In the genomic region with DNA sequence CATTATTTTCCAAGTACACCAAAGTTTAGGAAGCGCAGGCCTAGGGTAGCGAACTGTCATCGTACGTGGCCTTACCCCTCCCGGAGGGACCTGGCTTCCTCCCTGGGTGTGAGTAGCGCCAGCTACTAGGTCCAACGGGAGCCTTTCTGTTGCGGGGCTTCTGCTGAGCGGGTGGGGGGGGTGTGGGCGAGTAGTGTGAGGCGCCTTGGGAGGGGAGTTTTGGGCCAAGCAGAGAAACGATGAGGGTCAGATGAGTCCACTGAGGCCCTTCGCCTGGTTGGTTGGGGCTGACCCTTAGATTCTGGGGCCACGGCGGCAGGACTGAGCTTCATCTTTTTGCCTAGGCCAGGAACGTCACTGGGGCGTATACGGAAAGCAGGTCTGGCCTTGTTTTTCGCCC, we compare ENCODE assay signal across 8 cellular contexts. TPM values are rescaled to one million over a fixed set of nuclear protein-coding genes. Genes with fewer than 3 reads are reported as not detected.
A peak's percentile ranks its signal among the peaks of the same experiment; 100 is the strongest.
DNase-seq lines count a peak whose midpoint lies in the region; ATAC-seq, FAIRE-seq and TF ChIP-seq lines count a peak whose summit lies in the region.

No MANE protein-coding gene starts in this region.

- peaks cover 3 to 19% of the 10 kb centered on the region in 2 donors for H3K4me1 ChIP-seq in ascending aorta
- H3K4me1 ChIP-seq in liver (ENCODE audit: control insufficient read depth in 4 of 4, insufficient read depth in 4 of 4, low read length in 3 of 4), result peaks cover 3 to 31% (median 24%) of the 10 kb centered on the region in 4 donors
- peaks cover 8% of the 10 kb centered on the region for H3K4me1 ChIP-seq in thymus (ENCODE audit: control insufficient read depth, insufficient read depth, low read length)

- peaks cover 7% of the 10 kb centered on the region for H3K4me1 Mint-ChIP-seq in activated CD8-positive, alpha-beta memory T cell treated with anti-CD3 and anti-CD28 coated beads, Interleukin-2, amount 10 ng/mL, durations not matched to agents 7 days and 5 days

- H3K4me3 Mint-ChIP-seq in activated CD8-positive, alpha-beta memory T cell treated with anti-CD3 and anti-CD28 coated beads, Interleukin-2, amount 10 ng/mL, durations not matched to agents 7 days and 5 days, result peak overlapping the region; percentile 78

- WGBS in liver, result 17% methylated on average over 19 of the region's 19 CpGs
- 45% methylated on average over 19 of the region's 19 CpGs for WGBS in thymus

- H3K9me3 ChIP-seq in ascending aorta (no peaks in the 10 kb centered on the region), liver (ENCODE audit: control insufficient read depth in 4 of 4, low read length in 3 of 4) (no peaks in the 10 kb centered on the region), thymus (ENCODE audit: control insufficient read depth) (no peaks in the 10 kb centered on the region)

- H3K9ac ChIP-seq in liver (ENCODE audit: low read depth in 1 of 2, low read length in 2 of 2), result peak overlapping the region; percentile 38 to 59

- DNase-seq in activated CD8-positive, alpha-beta memory T cell treated with anti-CD3 and anti-CD28 coated beads, Interleukin-2, amount 10 ng/mL, durations not matched to agents 7 days and 5 days, result no peak
- DNase-seq in activated CD8-positive, alpha-beta memory T cell treated with anti-CD3 and anti-CD28 coated beads for 24 hours, result no peak
- DNase-seq in ascending aorta (ENCODE audit: low spot score in 2 of 2) (peak in 1 of 2 donors; percentile 68), occipital lobe (lab: John Stamatoyannopoulos, UW) (no peak), GM12892 (ENCODE audit: insufficient read length) (no peak)

- no peak for FAIRE-seq in GM12892 (lab: Jason Lieb, UNC)

- H3K27ac ChIP-seq in ascending aorta (peak overlapping the region; percentile 93 to 96), liver (ENCODE audit: low read depth in 1 of 2, low read length in 2 of 2) (peak overlapping the region; percentile 94 to 97), thymus (ENCODE audit: low read depth) (peak overlapping the region; percentile 90)

- no peaks in the 10 kb centered on the region for H3K36me3 Mint-ChIP-seq in activated CD8-positive, alpha-beta memory T cell treated with anti-CD3 and anti-CD28 coated beads, Interleukin-2, amount 10 ng/mL, durations not matched to agents 7 days and 5 days

- TF ChIP-seq CTCF in ascending aorta (IDR thresholded peaks at IDR 0.05) (no peak), liver (IDR thresholded peaks at IDR 0.05; ENCODE audit: low read depth, low read length, missing input control) (no peak)

- TF ChIP-seq RAD21 in liver (IDR thresholded peaks at IDR 0.05), result no peak

- no peaks in the 10 kb centered on the region for H3K9me3 Mint-ChIP-seq in activated CD8-positive, alpha-beta memory T cell treated with anti-CD3 and anti-CD28 coated beads, Interleukin-2, amount 10 ng/mL, durations not matched to agents 7 days and 5 days (ENCODE audit: low read depth)

- H3K27ac Mint-ChIP-seq in activated CD8-positive, alpha-beta memory T cell treated with anti-CD3 and anti-CD28 coated beads, Interleukin-2, amount 10 ng/mL, durations not matched to agents 7 days and 5 days, result peak overlapping the region; percentile 90

- CTCF ChIA-PET in activated CD8-positive, alpha-beta memory T cell treated with anti-CD3 and anti-CD28 coated beads, Interleukin-2, amount 10 ng/mL, durations not matched to agents 7 days and 5 days (lab: Charles Lee), result interaction anchor here (0.6 to 4.4 kb wide), 3 partner anchors 22 to 144 kb away, joined by 3 to 31 read pairs (median 3); partner anchors contain the start of genes ACO2 and PHF5A

- no peak for ATAC-seq in activated CD8-positive, alpha-beta memory T cell treated with anti-CD3 and anti-CD28 coated beads, Interleukin-2, amount 10 ng/mL, durations not matched to agents 7 days and 5 days
- no peak for ATAC-seq in HG03571 (IDR thresholded peaks at IDR 0.05; ENCODE audit: unreplicated experiment)

- peak overlapping the region; percentile 79 to 87 for H3K4me3 ChIP-seq in ascending aorta
- peak overlapping the region; percentile 53 to 89 (median 63) for H3K4me3 ChIP-seq in liver (ENCODE audit: low read depth in 1 of 3, low read length in 3 of 3)
- H3K4me3 ChIP-seq in thymus (ENCODE audit: low read length), result peak overlapping the region; percentile 85

- intact Hi-C loops in ascending aorta (cut with DNase I), result loop anchor here (5.0 kb wide), 1 partner anchor 430 kb away; the partner anchor contains the start of gene RBX1

- H3K27me3 Mint-ChIP-seq in activated CD8-positive, alpha-beta memory T cell treated with anti-CD3 and anti-CD28 coated beads, Interleukin-2, amount 10 ng/mL, durations not matched to agents 7 days and 5 days, result no peaks in the 10 kb centered on the region

- H3K36me3 ChIP-seq in ascending aorta (peaks cover 5 to 13% of the 10 kb centered on the region in 2 donors), liver (ENCODE audit: control insufficient read depth in 4 of 4, insufficient read depth in 3 of 4, low read depth in 1 of 4, low read length in 3 of 4) (peaks cover 0 to 4% (median 2%) of the 10 kb centered on the region in 4 donors), thymus (ENCODE audit: control insufficient read depth, insufficient read depth) (peaks cover 3% of the 10 kb centered on the region)

- no peak for TF ChIP-seq POLR2A in GM12892 (IDR thresholded peaks at IDR 0.05; ENCODE audit: low read depth, low read length)

- H3K27me3 ChIP-seq in ascending aorta (no peaks in the 10 kb centered on the region), liver (ENCODE audit: control insufficient read depth in 4 of 4, insufficient read depth in 4 of 4, low read length in 3 of 4) (no peaks in the 10 kb centered on the region), thymus (ENCODE audit: control insufficient read depth, insufficient read depth) (no peaks in the 10 kb centered on the region)

TF ChIP-seq in liver, 16 proteins besides CTCF, POLR2A, EP300 and RAD21:
- TF ChIP-seq RXRA (IDR thresholded peaks at IDR 0.05) (peak in 1 of 2 donors; percentile 16), SP1 (IDR thresholded peaks at IDR 0.05) (no peak), TAF1 (conservative IDR thresholded peaks at IDR 0.05) (no peak), HNF4A (conservative IDR thresholded peaks at IDR 0.05) (no peak)

RNA-seq across cellular contexts. Expression of gene TEF, which starts 0.9 kb away (rescaled TPM):
- 1 to 10 TPM; 1.4 to 2.0 TPM for total RNA-seq in activated CD8-positive, alpha-beta memory T cell treated with anti-CD3 and anti-CD28 coated beads, Interleukin-2, amount 10 ng/mL, durations not matched to agents 7 days and 5 days
- total RNA-seq in ascending aorta, result 20.2 TPM
- total RNA-seq in liver, result 10 to 100 TPM in 1 of 2 donors, 1 to 10 TPM in 1; 8.8 to 16.2 TPM
- 10 to 100 TPM in 1 of 2 donors, 1 to 10 TPM in 1; 5.7 to 11.6 TPM for polyA plus RNA-seq in liver
- polyA plus RNA-seq in thymus, result 5.4 TPM
- total RNA-seq in occipital lobe, result 10.0 TPM
- 1.8 TPM for polyA plus RNA-seq in GM12892 (2012; ENCODE audit: missing spikeins)
